15 cellular contexts compared by ENCODE assay signal in the genomic region with DNA sequence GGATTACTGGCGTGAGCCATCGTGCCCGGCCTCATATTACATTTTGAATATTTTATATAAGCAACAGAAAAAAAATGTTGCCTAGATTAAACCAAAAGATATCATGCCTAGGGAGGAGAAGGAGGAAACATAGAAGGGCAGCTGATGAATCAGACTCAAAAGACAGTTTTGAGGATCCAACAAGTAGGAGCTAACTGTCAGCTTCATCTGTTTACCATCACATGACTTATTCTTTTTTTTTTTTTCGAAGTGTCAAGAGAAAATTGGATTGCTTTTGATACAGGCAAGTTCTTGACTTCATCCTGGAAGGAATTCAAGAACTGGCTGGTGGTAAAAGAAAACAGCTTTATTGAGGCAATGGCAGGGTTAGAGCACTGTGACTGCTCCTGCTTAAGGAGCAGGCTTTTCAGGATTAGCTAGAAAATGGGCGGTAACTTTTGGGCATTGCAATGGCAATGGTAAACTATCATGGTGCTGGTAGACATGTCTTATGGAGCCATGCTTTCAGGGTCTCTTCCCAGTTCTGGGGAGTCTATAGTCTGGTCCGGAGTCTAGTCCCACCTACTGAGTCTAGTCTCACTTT.
"Had no signal": no experiment of that assay in that cellular context is flagged by ENCODE, and none has a peak within 500 bp of the region (broad histone marks: within the 10 kb centered on the region; RNA-seq: fewer than 3 reads in every experiment).

No MANE protein-coding gene starts in this region.

- H3K9me3 ChIP-seq: thyroid gland, uterus had no signal

- H3K27ac ChIP-seq: brain microvascular endothelial cell, thyroid gland, uterus had no signal

- DNase-seq: activated B cell treated with CpG ODN at 0.5 μM for 24 hours; activated CD4-positive, alpha-beta T cell treated with anti-CD3 and anti-CD28 coated beads for 48 hours; activated CD8-positive, alpha-beta T cell treated with anti-CD3 and anti-CD28 coated beads, Interleukin-2, amount 10 ng/mL, durations not matched to agents 7 days and 5 days; activated gamma-delta T cell treated with Interleukin-2 at 50 U/mL for 16 hours; brain microvascular endothelial cell; erythroblast; glutamatergic neuron; hypothalamus; kidney glomerular epithelial cell; nucleus accumbens; stimulated activated CD4-positive, alpha-beta T cell treated with anti-CD3 and anti-CD28 coated beads, Interleukin-4, amount 100 ng/mL, for 1 hour; stimulated activated naive B cell treated with anti-CD40 and anti-IgM and Interleukin-4, amounts not matched to agents 10 μg/mL and 1 μg/mL and 100 μg/mL, for 72 hours; T-helper 17 cell; thyroid gland; uterus had no signal

- H3K4me3 ChIP-seq: thyroid gland, uterus had no signal

- H3K27me3 ChIP-seq: brain microvascular endothelial cell, thyroid gland, uterus had no signal

- H3K36me3 ChIP-seq: brain microvascular endothelial cell, thyroid gland, uterus had no signal

- H3K4me1 ChIP-seq: thyroid gland, uterus had no signal

- ATAC-seq: activated CD8-positive, alpha-beta T cell treated with anti-CD3 and anti-CD28 coated beads, Interleukin-2, amount 10 ng/mL, durations not matched to agents 7 days and 5 days; stimulated activated naive B cell treated with anti-CD40 and anti-IgM and Interleukin-4, amounts not matched to agents 10 μg/mL and 1 μg/mL and 100 μg/mL, for 72 hours; T-helper 17 cell had no signal
